1 cellular context compared by ENCODE assay signal in the genomic region with DNA sequence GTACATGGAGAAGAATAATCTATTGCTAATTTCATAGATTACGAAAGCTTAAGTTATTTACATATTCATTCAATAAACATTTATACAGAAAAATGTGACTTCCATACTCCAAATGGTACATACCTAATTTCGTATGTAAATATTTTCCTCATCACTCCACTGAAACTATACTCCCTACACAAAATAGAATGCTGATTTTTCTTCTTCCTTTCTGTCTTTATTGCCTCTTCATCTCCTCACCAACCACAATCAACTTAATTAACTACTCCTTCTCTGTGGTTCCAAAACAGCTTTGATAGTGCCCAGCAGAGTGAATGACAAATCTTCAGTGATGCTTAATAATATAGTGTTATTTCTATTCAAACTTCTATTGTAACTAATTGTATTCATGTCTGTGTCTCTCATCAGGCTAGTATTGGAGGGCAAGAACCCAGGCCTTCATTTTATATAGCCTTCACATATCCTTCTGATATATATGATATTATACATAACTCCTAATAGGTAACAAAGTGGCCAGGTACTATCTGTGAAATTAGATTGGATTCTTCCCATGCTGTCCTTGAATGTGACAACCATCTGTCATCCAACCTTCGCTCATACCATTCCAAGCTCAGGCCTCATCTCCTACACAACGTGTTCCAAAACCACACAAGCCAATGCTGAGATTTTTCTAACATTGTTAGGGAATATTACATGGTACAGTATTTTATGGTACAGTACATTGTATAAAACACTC.
TF ChIP-seq lines count a peak whose summit lies in the region.

No MANE protein-coding gene starts in this region.

TF ChIP-seq in HepG2, 621 proteins besides CTCF, POLR2A, EP300 and RAD21:
- TF ChIP-seq RNF2 (conservative IDR thresholded peaks at IDR 0.05; ENCODE audit: low read depth): no peak
- TF ChIP-seq, protein P1, sequence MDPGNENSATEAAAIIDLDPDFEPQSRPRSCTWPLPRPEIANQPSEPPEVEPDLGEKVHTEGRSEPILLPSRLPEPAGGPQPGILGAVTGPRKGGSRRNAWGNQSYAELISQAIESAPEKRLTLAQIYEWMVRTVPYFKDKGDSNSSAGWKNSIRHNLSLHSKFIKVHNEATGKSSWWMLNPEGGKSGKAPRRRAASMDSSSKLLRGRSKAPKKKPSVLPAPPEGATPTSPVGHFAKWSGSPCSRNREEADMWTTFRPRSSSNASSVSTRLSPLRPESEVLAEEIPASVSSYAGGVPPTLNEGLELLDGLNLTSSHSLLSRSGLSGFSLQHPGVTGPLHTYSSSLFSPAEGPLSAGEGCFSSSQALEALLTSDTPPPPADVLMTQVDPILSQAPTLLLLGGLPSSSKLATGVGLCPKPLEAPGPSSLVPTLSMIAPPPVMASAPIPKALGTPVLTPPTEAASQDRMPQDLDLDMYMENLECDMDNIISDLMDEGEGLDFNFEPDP (CRISPR knock-in tag; conservative IDR thresholded peaks at IDR 0.05): no peak
- TF ChIP-seq PTBP1 (IDR thresholded peaks at IDR 0.05; ENCODE audit: low read depth, low read length, poor library complexity, severe bottlenecking): no peak
- TF ChIP-seq, protein P2, sequence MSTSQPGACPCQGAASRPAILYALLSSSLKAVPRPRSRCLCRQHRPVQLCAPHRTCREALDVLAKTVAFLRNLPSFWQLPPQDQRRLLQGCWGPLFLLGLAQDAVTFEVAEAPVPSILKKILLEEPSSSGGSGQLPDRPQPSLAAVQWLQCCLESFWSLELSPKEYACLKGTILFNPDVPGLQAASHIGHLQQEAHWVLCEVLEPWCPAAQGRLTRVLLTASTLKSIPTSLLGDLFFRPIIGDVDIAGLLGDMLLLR (CRISPR knock-in tag; IDR thresholded peaks at IDR 0.05): no peak
- TF ChIP-seq ZNF451 (CRISPR knock-in tag; IDR thresholded peaks at IDR 0.05): no peak
- no peak for TF ChIP-seq ZNF772 (CRISPR knock-in tag; IDR thresholded peaks at IDR 0.05)
- no peak for TF ChIP-seq SMAD9 (CRISPR knock-in tag; IDR thresholded peaks at IDR 0.05)
- TF ChIP-seq ZMYM4 (CRISPR knock-in tag; IDR thresholded peaks at IDR 0.05): no peak
- TF ChIP-seq ZNF441 (CRISPR knock-in tag; IDR thresholded peaks at IDR 0.05; ENCODE audit: borderline replicate concordance): no peak
- no peak for TF ChIP-seq ZNF124 (CRISPR knock-in tag; IDR thresholded peaks at IDR 0.05)
- no peak for TF ChIP-seq ZNF530 (CRISPR knock-in tag; IDR thresholded peaks at IDR 0.05; ENCODE audit: low read depth)
- TF ChIP-seq WIZ (CRISPR knock-in tag; IDR thresholded peaks at IDR 0.05): no peak
